Comparison of ENCODE assay signal across 1 cellular context in the genomic region with DNA sequence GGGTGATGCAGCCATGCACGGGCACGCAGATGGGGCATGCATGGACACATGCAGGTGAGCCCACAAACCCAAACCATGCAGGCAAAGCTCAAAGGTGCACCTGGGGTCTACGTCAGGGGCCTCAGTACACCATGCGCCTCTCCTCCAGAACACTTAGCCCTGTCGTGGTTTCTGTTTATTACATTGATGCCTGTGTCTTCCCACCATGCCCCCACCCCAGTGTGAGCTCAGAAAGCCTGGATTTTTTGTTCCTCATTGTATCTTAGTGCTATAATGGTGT. TPM values are rescaled to one million over a fixed set of nuclear protein-coding genes. Genes with fewer than 3 reads are reported as not detected.
"Had no signal": no experiment of that assay in that cellular context is flagged by ENCODE, and none has a peak within 500 bp of the region (broad histone marks: within the 10 kb centered on the region; RNA-seq: fewer than 3 reads in every experiment).

No MANE protein-coding gene starts in this region.

RNA-seq across cellular contexts. Expression of a gene that starts 9.4 kb away (rescaled TPM):
- total RNA-seq: M059J had no signal
